In genomic region chrX:130504019-130504418, GRCh38 we compare ENCODE assay signal across 29 cellular contexts.
"Had no signal": no experiment of that assay in that cellular context is flagged by ENCODE, and none has a peak within 500 bp of the region (broad histone marks: within the 10 kb centered on the region; RNA-seq: fewer than 3 reads in every experiment).

No MANE protein-coding gene starts in this region.

- H3K27ac Mint-ChIP-seq: dendritic cell treated with granulocyte-macrophage colony-stimulating factor and Interleukin-4, amounts not matched to agents 40 ng/mL and 50 ng/mL, for 4 days; effector memory CD8-positive, alpha-beta T cell; endodermal cell had no signal

- DNase-seq: colonic mucosa; cortex of kidney; dermis blood vessel endothelial cell; dorsolateral prefrontal cortex; effector CD4-positive, alpha-beta T cell; effector CD8-positive, alpha-beta T cell; effector memory CD4-positive, alpha-beta T cell; effector memory CD8-positive, alpha-beta T cell; endodermal cell; erythroblast; esophagus squamous epithelium; foreskin fibroblast; foreskin keratinocyte; foreskin melanocyte; gastrocnemius medialis; glutamatergic neuron; head of caudate nucleus; heart left ventricle; heart right ventricle had no signal

- H3K4me3 Mint-ChIP-seq: dendritic cell treated with granulocyte-macrophage colony-stimulating factor and Interleukin-4, amounts not matched to agents 40 ng/mL and 50 ng/mL, for 4 days; effector memory CD8-positive, alpha-beta T cell; endodermal cell had no signal

- FAIRE-seq: colon, endometrium, endothelial cell of umbilical vein, frontal cortex had no signal

- H3K36me3 ChIP-seq: colonic mucosa, esophagus muscularis mucosa, esophagus squamous epithelium, gastrocnemius medialis, gastroesophageal sphincter, heart left ventricle, heart right ventricle had no signal

- H3K4me3 ChIP-seq: colonic mucosa, coronary artery, dorsolateral prefrontal cortex, esophagus muscularis mucosa, esophagus squamous epithelium, gastrocnemius medialis, gastroesophageal sphincter, heart left ventricle, heart right ventricle had no signal

- H3K27me3 Mint-ChIP-seq: dendritic cell treated with granulocyte-macrophage colony-stimulating factor and Interleukin-4, amounts not matched to agents 40 ng/mL and 50 ng/mL, for 4 days had no signal

- H3K9me3 Mint-ChIP-seq: effector memory CD8-positive, alpha-beta T cell had no signal

- H3K27me3 ChIP-seq: colonic mucosa, esophagus muscularis mucosa, esophagus squamous epithelium, foreskin keratinocyte, gastrocnemius medialis, gastroesophageal sphincter had no signal

- H3K4me1 Mint-ChIP-seq: endodermal cell had no signal

- H3K4me1 ChIP-seq: colonic mucosa, esophagus muscularis mucosa, esophagus squamous epithelium, foreskin keratinocyte, gastrocnemius medialis, gastroesophageal sphincter, heart left ventricle, heart right ventricle had no signal

- H3K9me3 ChIP-seq: colonic mucosa, esophagus muscularis mucosa, esophagus squamous epithelium, gastrocnemius medialis, gastroesophageal sphincter, heart left ventricle, heart right ventricle had no signal

- H3K27ac ChIP-seq: colonic mucosa, coronary artery, dorsolateral prefrontal cortex, epithelial cell of prostate, esophagus muscularis mucosa, esophagus squamous epithelium, foreskin keratinocyte, gastrocnemius medialis, gastroesophageal sphincter, heart left ventricle, heart right ventricle had no signal

- ATAC-seq: effector memory CD8-positive, alpha-beta T cell; esophagus mucosa; foreskin keratinocyte; gastrocnemius medialis; gastroesophageal sphincter; heart left ventricle; heart right ventricle had no signal
